In genomic region chr2:224711859-224712258, GRCh38 we compare ENCODE assay signal across 19 cellular contexts. TPM values are rescaled to one million over a fixed set of nuclear protein-coding genes. Genes with fewer than 3 reads are reported as not detected.
"Had no signal": no experiment of that assay in that cellular context is flagged by ENCODE, and none has a peak within 500 bp of the region (broad histone marks: within the 10 kb centered on the region; RNA-seq: fewer than 3 reads in every experiment).

No MANE protein-coding gene starts in this region.

- DNase-seq: activated CD4-positive, alpha-beta T cell treated with anti-CD3 and anti-CD28 coated beads, Interleukin-2, amount 10 ng/mL, durations not matched to agents 7 days and 5 days; activated CD8-positive, alpha-beta memory T cell treated with anti-CD3 and anti-CD28 coated beads, Interleukin-2, amount 50 U/mL, for 48 hours; activated gamma-delta T cell; activated T-cell treated with anti-CD3 and anti-CD28 coated beads, Interleukin-2, amount 50 U/mL, for 72 hours; amniotic stem cell; effector memory CD4-positive, alpha-beta T cell; foreskin keratinocyte; immature natural killer cell; sigmoid colon; stimulated activated CD4-positive, alpha-beta T cell treated with anti-CD3 and anti-CD28 coated beads, Interleukin-4, amount 100 ng/mL, for 1 hour; stimulated activated naive CD4-positive, alpha-beta T cell; tibial artery had no signal

- H3K4me1 ChIP-seq: foreskin keratinocyte, prostate gland, tibial artery had no signal

- H3K4me3 ChIP-seq: prostate gland, sigmoid colon, tibial artery had no signal

- H3K27ac ChIP-seq: brain microvascular endothelial cell, foreskin keratinocyte, prostate gland, tibial artery had no signal

- H3K36me3 ChIP-seq: brain microvascular endothelial cell, prostate gland, sigmoid colon, tibial artery had no signal

- H3K9me3 ChIP-seq: prostate gland, sigmoid colon, tibial artery had no signal

- H3K27me3 ChIP-seq: brain microvascular endothelial cell, foreskin keratinocyte, sigmoid colon, tibial artery had no signal

RNA-seq across cellular contexts. Expression of gene CCDC195, which starts 4.3 kb away (rescaled TPM):
- total RNA-seq: activated CD4-positive, alpha-beta T cell treated with anti-CD3 and anti-CD28 coated beads, Interleukin-2, amount 10 ng/mL, durations not matched to agents 7 days and 5 days; activated naive CD4-positive, alpha-beta T cell treated with anti-CD3 and anti-CD28 coated beads, Interleukin-2, amount 50 U/mL, for 72 hours; activated T-cell treated with anti-CD3 and anti-CD28 coated beads, Interleukin-2, amount 50 U/mL, for 72 hours; foreskin keratinocyte; lower leg skin; omental fat pad; prostate gland; sigmoid colon; subcutaneous adipose tissue had no signal
- polyA plus RNA-seq: foreskin keratinocyte, immature natural killer cell, neural cell, sigmoid colon had no signal
